In the genomic region with DNA sequence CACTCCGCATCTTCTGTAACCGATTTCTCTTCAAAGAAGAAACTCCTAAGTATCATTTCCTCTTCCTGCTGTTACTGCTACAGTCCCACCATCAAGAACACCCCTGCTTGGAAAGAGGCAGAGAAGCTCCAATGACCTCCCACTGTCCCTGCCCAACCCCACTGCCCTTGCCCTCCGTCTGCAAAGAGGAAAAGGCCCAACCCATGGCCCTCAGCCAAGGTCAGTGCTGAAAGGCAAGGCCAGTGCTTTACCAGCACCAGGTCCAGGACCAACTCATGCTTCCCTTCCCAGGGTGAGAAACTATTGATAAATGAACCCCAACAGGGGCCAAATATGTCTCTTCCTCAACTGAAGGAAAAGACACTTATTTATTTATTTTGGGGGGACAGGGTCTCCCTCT, we compare ENCODE assay signal across 34 cellular contexts. TPM values are rescaled to one million over a fixed set of nuclear protein-coding genes. Genes with fewer than 3 reads are reported as not detected.
"Had no signal": no experiment of that assay in that cellular context is flagged by ENCODE, and none has a peak within 500 bp of the region (broad histone marks: within the 10 kb centered on the region; RNA-seq: fewer than 3 reads in every experiment).

No MANE protein-coding gene starts in this region.

- H3K27ac Mint-ChIP-seq: activated B cell treated with CpG ODN at 0.5 μM for 24 hours; activated CD4-positive, alpha-beta memory T cell treated with anti-CD3 and anti-CD28 coated beads for 36 hours; activated naive CD4-positive, alpha-beta T cell treated with anti-CD3 and anti-CD28 coated beads for 36 hours; activated naive CD4-positive, alpha-beta T cell treated with anti-CD3 and anti-CD28 coated beads, Interleukin-2, amount 50 U/mL, for 72 hours; activated T-helper 1 cell treated with anti-CD3 and anti-CD28 coated beads, Interleukin-12 subunit alpha, Interleukin-12 subunit beta, Interleukin-2, Interleukin-4 antibody, amounts not matched to agents 30 ng/mL and 10 ng/mL and 1 ng/mL, durations not matched to agents 14 hours and 24 hours and 36 hours; T-helper 1 cell treated with Interleukin-12 subunit alpha and Interleukin-12 subunit beta and Interleukin-4 antibody, amounts not matched to agents 30 μg/mL and 1 μg/mL, for 36 hours; T-helper 2 cell treated with Interferon-gamma antibody and Interleukin-4, amounts not matched to agents 5 μg/mL and 100 μg/mL, for 36 hours had no signal

- H3K4me3 Mint-ChIP-seq: activated B cell treated with CpG ODN at 0.5 μM for 24 hours; activated CD4-positive, alpha-beta memory T cell treated with anti-CD3 and anti-CD28 coated beads for 36 hours; activated naive CD4-positive, alpha-beta T cell treated with anti-CD3 and anti-CD28 coated beads for 36 hours; activated T-cell treated with anti-CD3 and anti-CD28 coated beads, Interleukin-2, amount 50 U/mL, for 4 hours; activated T-helper 1 cell treated with anti-CD3 and anti-CD28 coated beads, Interleukin-12 subunit alpha, Interleukin-12 subunit beta, Interleukin-2, Interleukin-4 antibody, amounts not matched to agents 30 ng/mL and 10 ng/mL and 1 ng/mL, durations not matched to agents 14 hours and 24 hours and 36 hours; T-helper 1 cell treated with Interleukin-12 subunit alpha and Interleukin-12 subunit beta and Interleukin-4 antibody, amounts not matched to agents 30 μg/mL and 1 μg/mL, for 36 hours; T-helper 2 cell treated with Interferon-gamma antibody and Interleukin-4, amounts not matched to agents 5 μg/mL and 100 μg/mL, for 36 hours had no signal

- ATAC-seq: activated naive CD4-positive, alpha-beta T cell treated with anti-CD3 and anti-CD28 coated beads, Interleukin-2, amount 50 U/mL, for 72 hours; activated T-cell treated with anti-CD3 and anti-CD28 coated beads, Interleukin-2, amount 50 U/mL, for 4 hours; body of pancreas; PC-3 had no signal

- H3K27me3 ChIP-seq: adrenal gland, body of pancreas, breast epithelium, MG63, Peyer's patch, SJSA1 had no signal

- H3K27ac ChIP-seq: adrenal gland, body of pancreas, breast epithelium, Peyer's patch, SJSA1 had no signal

- H3K4me1 ChIP-seq: breast epithelium, SJSA1 had no signal

- H3K36me3 Mint-ChIP-seq: activated CD4-positive, alpha-beta memory T cell treated with anti-CD3 and anti-CD28 coated beads for 36 hours; activated naive CD4-positive, alpha-beta T cell treated with anti-CD3 and anti-CD28 coated beads, Interleukin-2, amount 50 U/mL, for 72 hours had no signal

- H3K4me3 ChIP-seq: adrenal gland, body of pancreas, breast epithelium, MG63, Peyer's patch, SJSA1 had no signal

- H3K9me3 Mint-ChIP-seq: activated naive CD4-positive, alpha-beta T cell treated with anti-CD3 and anti-CD28 coated beads for 36 hours; activated naive CD4-positive, alpha-beta T cell treated with anti-CD3 and anti-CD28 coated beads, Interleukin-2, amount 50 U/mL, for 72 hours; activated T-cell treated with anti-CD3 and anti-CD28 coated beads, Interleukin-2, amount 50 U/mL, for 4 hours; activated T-helper 1 cell treated with anti-CD3 and anti-CD28 coated beads, Interleukin-12 subunit alpha, Interleukin-12 subunit beta, Interleukin-2, Interleukin-4 antibody, amounts not matched to agents 30 ng/mL and 10 ng/mL and 1 ng/mL, durations not matched to agents 14 hours and 24 hours and 36 hours; T-helper 1 cell treated with Interleukin-12 subunit alpha and Interleukin-12 subunit beta and Interleukin-4 antibody, amounts not matched to agents 30 μg/mL and 1 μg/mL, for 36 hours; T-helper 2 cell treated with Interferon-gamma antibody and Interleukin-4, amounts not matched to agents 5 μg/mL and 100 μg/mL, for 36 hours had no signal

- DNase-seq: activated B cell treated with CpG ODN at 0.5 μM for 24 hours; activated CD4-positive, alpha-beta memory T cell treated with anti-CD3 and anti-CD28 coated beads for 36 hours; activated CD4-positive, alpha-beta T cell treated with anti-CD3 and anti-CD28 coated beads for 4 hours; activated CD4-positive, alpha-beta T cell treated with anti-CD3 and anti-CD28 coated beads, Interleukin-2, amount 50 U/mL, for 1 hour; activated CD4-positive, CD25-positive, alpha-beta regulatory T cell treated with anti-CD3 and anti-CD28 coated beads, Interleukin-2, amount 50 U/mL, for 72 hours; activated CD8-positive, alpha-beta memory T cell treated with anti-CD3 and anti-CD28 coated beads, Interleukin-2, amount 50 U/mL, for 4 hours; activated gamma-delta T cell treated with Interleukin-2 at 50 U/mL for 16 hours; activated naive CD4-positive, alpha-beta T cell treated with anti-CD3 and anti-CD28 coated beads for 36 hours; activated T-cell treated with anti-CD3 and anti-CD28 coated beads for 4 hours; activated T-cell treated with anti-CD3 and anti-CD28 coated beads, Interleukin-2, amount 50 U/mL, for 4 hours; adrenal gland; body of pancreas; Kasumi-1; MG63; NCI-H1092; NCI-H1436 treated with DMSO at 0.1 percent for 48 hours; NCI-H1694 treated with DMSO at 0.1 percent for 48 hours; NCI-H2029; NCI-H345; NCI-H524 treated with DMSO at 0.1 percent for 48 hours; PC-3; Peyer's patch; RPMI8226; SHP77 treated with DMSO at 0.1 percent for 48 hours; SK-N-SH had no signal

- H3K36me3 ChIP-seq: adrenal gland, breast epithelium, MG63, Peyer's patch, SJSA1 had no signal

- H3K9me3 ChIP-seq: adrenal gland, body of pancreas, MG63, Peyer's patch, SJSA1, SK-N-SH had no signal

- H3K27me3 Mint-ChIP-seq: activated CD4-positive, alpha-beta memory T cell treated with anti-CD3 and anti-CD28 coated beads for 36 hours had no signal

RNA-seq across cellular contexts. Expression of gene FAM240A, which starts 22.5 kb away (rescaled TPM):
- total RNA-seq: activated B cell treated with CpG ODN at 0.5 μM for 24 hours; activated CD4-positive, alpha-beta memory T cell treated with anti-CD3 and anti-CD28 coated beads for 36 hours; activated naive CD4-positive, alpha-beta T cell treated with anti-CD3 and anti-CD28 coated beads for 36 hours; activated naive CD4-positive, alpha-beta T cell treated with anti-CD3 and anti-CD28 coated beads, Interleukin-2, amount 50 U/mL, for 72 hours; activated T-cell treated with anti-CD3 and anti-CD28 coated beads, Interleukin-2, amount 50 U/mL, for 4 hours; activated T-helper 1 cell treated with anti-CD3 and anti-CD28 coated beads, Interleukin-12 subunit alpha, Interleukin-12 subunit beta, Interleukin-2, Interleukin-4 antibody, amounts not matched to agents 30 ng/mL and 10 ng/mL and 1 ng/mL, durations not matched to agents 14 hours and 24 hours and 36 hours; astrocyte; body of pancreas; breast epithelium; cardiac septum; NCI-H460; PC-3; Peyer's patch; SJSA1 had no signal
